Comparison of ENCODE assay signal across 16 cellular contexts in the genomic region with DNA sequence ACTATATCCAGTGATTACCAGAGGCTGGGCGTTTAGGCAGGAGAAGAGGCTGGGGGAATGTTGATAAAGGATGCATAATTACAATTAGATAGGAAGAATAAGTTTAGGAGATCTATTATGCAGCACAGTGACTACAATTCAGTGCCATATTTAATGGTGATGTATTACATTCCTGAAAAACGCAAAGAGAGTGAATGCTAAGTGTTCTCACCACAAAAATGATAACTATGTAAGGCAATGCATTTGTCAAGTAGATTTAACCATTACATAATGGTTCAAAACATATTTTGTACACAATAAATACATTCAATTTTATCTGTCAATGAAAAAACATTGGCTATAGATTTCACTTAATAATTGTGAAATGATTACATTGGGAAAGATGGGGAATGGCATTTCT.
"Had no signal": no experiment of that assay in that cellular context is flagged by ENCODE, and none has a peak within 500 bp of the region (broad histone marks: within the 10 kb centered on the region; RNA-seq: fewer than 3 reads in every experiment).

No MANE protein-coding gene starts in this region.

- H3K4me3 Mint-ChIP-seq: activated naive CD8-positive, alpha-beta T cell treated with anti-CD3 and anti-CD28 coated beads, Interleukin-2, amount 50 U/mL, for 24 hours; nephron; stimulated activated memory B cell treated with anti-CD40 and anti-IgM and Interleukin-4, amounts not matched to agents 10 μg/mL and 1 μg/mL and 100 μg/mL, for 72 hours; T-helper 2 cell treated with Interferon-gamma antibody and Interleukin-4, amounts not matched to agents 5 μg/mL and 100 μg/mL, for 36 hours had no signal

- H3K4me1 Mint-ChIP-seq: activated naive CD8-positive, alpha-beta T cell treated with anti-CD3 and anti-CD28 coated beads, Interleukin-2, amount 50 U/mL, for 24 hours; stimulated activated memory B cell treated with anti-CD40 and anti-IgM and Interleukin-4, amounts not matched to agents 10 μg/mL and 1 μg/mL and 100 μg/mL, for 72 hours had no signal

- H3K4me1 ChIP-seq: ascending aorta, thyroid gland had no signal

- H3K4me3 ChIP-seq: ascending aorta, cardiac muscle cell, thyroid gland had no signal

- DNase-seq: activated CD4-positive, alpha-beta T cell treated with anti-CD3 and anti-CD28 coated beads, Interleukin-2, amount 50 U/mL, for 1 hour; activated CD4-positive, CD25-positive, alpha-beta regulatory T cell; activated naive CD4-positive, alpha-beta T cell treated with Interleukin-2 at 50 U/mL for 16 hours; activated naive CD8-positive, alpha-beta T cell treated with anti-CD3 and anti-CD28 coated beads, Interleukin-2, amount 50 U/mL, for 24 hours; erythroblast; foreskin melanocyte; mesendoderm; nucleus accumbens; retina; stimulated activated CD4-positive, alpha-beta T cell treated with anti-CD3 and anti-CD28 coated beads, Interleukin-2, amount 100 ng/mL, for 48 hours; thyroid gland had no signal

- H3K27ac ChIP-seq: ascending aorta, cardiac muscle cell, thyroid gland had no signal

- H3K27me3 Mint-ChIP-seq: activated naive CD8-positive, alpha-beta T cell treated with anti-CD3 and anti-CD28 coated beads, Interleukin-2, amount 50 U/mL, for 24 hours; stimulated activated memory B cell treated with anti-CD40 and anti-IgM and Interleukin-4, amounts not matched to agents 10 μg/mL and 1 μg/mL and 100 μg/mL, for 72 hours had no signal

- H3K27ac Mint-ChIP-seq: activated naive CD8-positive, alpha-beta T cell treated with anti-CD3 and anti-CD28 coated beads, Interleukin-2, amount 50 U/mL, for 24 hours; nephron; stimulated activated memory B cell treated with anti-CD40 and anti-IgM and Interleukin-4, amounts not matched to agents 10 μg/mL and 1 μg/mL and 100 μg/mL, for 72 hours; T-helper 2 cell treated with Interferon-gamma antibody and Interleukin-4, amounts not matched to agents 5 μg/mL and 100 μg/mL, for 36 hours had no signal

- H3K27me3 ChIP-seq: ascending aorta, cardiac muscle cell, thyroid gland had no signal

- H3K36me3 Mint-ChIP-seq: stimulated activated memory B cell treated with anti-CD40 and anti-IgM and Interleukin-4, amounts not matched to agents 10 μg/mL and 1 μg/mL and 100 μg/mL, for 72 hours had no signal

- ATAC-seq: activated naive CD8-positive, alpha-beta T cell treated with anti-CD3 and anti-CD28 coated beads, Interleukin-2, amount 50 U/mL, for 24 hours; stimulated activated memory B cell treated with anti-CD40 and anti-IgM and Interleukin-4, amounts not matched to agents 10 μg/mL and 1 μg/mL and 100 μg/mL, for 72 hours had no signal
